In the genomic region with DNA sequence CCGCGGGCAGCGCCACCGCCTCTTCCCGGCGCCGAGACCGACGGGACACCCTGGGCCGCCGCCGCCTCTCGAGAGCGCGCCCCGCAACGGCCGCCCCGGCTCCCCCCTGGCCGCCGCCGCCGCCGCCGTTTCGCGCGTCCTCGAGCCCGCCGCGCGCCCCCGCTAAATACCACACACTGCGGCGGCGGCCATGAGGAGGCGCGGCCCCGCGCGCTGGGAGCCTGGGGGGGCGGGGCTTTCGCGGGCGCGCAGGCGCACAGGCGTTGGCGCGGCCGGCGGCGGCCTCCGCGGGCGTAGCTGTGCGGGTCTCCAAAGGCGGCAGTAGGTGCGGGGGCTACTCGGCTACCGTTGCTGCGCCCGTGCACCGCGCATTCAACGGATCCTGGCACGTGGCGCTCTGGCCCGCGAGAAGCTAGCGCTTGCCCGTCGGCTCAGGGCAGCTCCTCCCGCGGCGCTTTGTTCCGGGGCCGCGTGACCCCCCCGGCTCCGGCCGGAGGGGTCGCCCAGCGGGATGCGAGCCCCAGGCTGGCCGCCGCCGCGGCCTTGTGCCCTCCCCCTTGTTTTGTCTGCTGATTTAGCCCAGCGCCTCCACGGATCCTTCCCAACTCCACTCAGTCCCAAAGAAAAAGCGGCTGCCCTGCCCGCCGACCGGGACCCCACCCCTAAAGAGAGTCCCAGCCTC, we compare ENCODE assay signal across 8 cellular contexts. TPM values are rescaled to one million over a fixed set of nuclear protein-coding genes. Genes with fewer than 3 reads are reported as not detected.
DNase-seq lines count a peak whose midpoint lies in the region; ATAC-seq and TF ChIP-seq lines count a peak whose summit lies in the region.

A gene with protein sequence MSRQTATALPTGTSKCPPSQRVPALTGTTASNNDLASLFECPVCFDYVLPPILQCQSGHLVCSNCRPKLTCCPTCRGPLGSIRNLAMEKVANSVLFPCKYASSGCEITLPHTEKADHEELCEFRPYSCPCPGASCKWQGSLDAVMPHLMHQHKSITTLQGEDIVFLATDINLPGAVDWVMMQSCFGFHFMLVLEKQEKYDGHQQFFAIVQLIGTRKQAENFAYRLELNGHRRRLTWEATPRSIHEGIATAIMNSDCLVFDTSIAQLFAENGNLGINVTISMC (minus strand): TSS at position 142 of the 682 bp plus-strand sequence. CDS start 22,985 bp downstream, outside the sequence.

- H3K4me3 Mint-ChIP-seq in osteocyte (ENCODE audit: unreplicated experiment): peak within 1 kb of the TSS; percentile 90

- H3K27ac ChIP-seq in KOPT-K1 (ENCODE audit: low read depth, low read length, poor library complexity, severe bottlenecking): peak within 1 kb of the TSS; percentile 77
- peak within 1 kb of the TSS; percentile 85 to 93 for H3K27ac ChIP-seq in thoracic aorta

- no peaks in the 10 kb centered on the region for H3K9me3 ChIP-seq in KOPT-K1 (ENCODE audit: insufficient read depth, low read length, poor library complexity, severe bottlenecking)
- H3K9me3 ChIP-seq in thoracic aorta: no peaks in the 10 kb centered on the region

- peak within 1 kb of the TSS; percentile 92 for H3K4me3 ChIP-seq in thoracic aorta

- peak; percentile 63 for ATAC-seq in GM21737 (IDR thresholded peaks at IDR 0.05; ENCODE audit: unreplicated experiment)
- peak; percentile 67 for ATAC-seq in SK-N-SH treated with all-trans-retinoic acid at 6 μM for 48 hours
- ATAC-seq in thoracic aorta (ENCODE audit: insufficient number of reproducible peaks, low FRiP score, low read depth): peak; percentile 83

- H3K4me1 Mint-ChIP-seq in osteocyte (ENCODE audit: unreplicated experiment): peaks cover 40% of the 10 kb centered on the region

- no peaks in the 10 kb centered on the region for H3K36me3 Mint-ChIP-seq in osteocyte (ENCODE audit: unreplicated experiment)

- DNase-seq in ELR (ENCODE audit: low read depth) (peak; percentile 85), glomerular visceral epithelial cell (ENCODE audit: extremely low spot score) (peak; percentile 84), osteocyte (ENCODE audit: extremely low spot score, unreplicated experiment) (peak; percentile 95), thoracic aorta (ENCODE audit: low spot score) (no peak)
- peak; percentile 89 for DNase-seq in activated naive CD4-positive, alpha-beta T cell treated with anti-CD3 and anti-CD28 coated beads, Interleukin-2, amount 50 U/mL, for 16 hours

- H3K36me3 ChIP-seq in KOPT-K1 (ENCODE audit: insufficient read depth, low read length) (no peaks in the 10 kb centered on the region), thoracic aorta (no peaks in the 10 kb centered on the region)

- H3K27me3 ChIP-seq in thoracic aorta (replicated peaks; ENCODE audit: insufficient read depth): no peaks in the 10 kb centered on the region

- no peaks in the 10 kb centered on the region for H3K9me3 Mint-ChIP-seq in osteocyte (ENCODE audit: unreplicated experiment)

- TF ChIP-seq CTCF in osteocyte (IDR thresholded peaks at IDR 0.05) (no peak), thoracic aorta (IDR thresholded peaks at IDR 0.05) (no peak)

- H3K27ac Mint-ChIP-seq in osteocyte (ENCODE audit: unreplicated experiment): peak within 1 kb of the TSS; percentile 95

- peaks cover 23 to 51% of the 10 kb centered on the region in 2 donors for H3K4me1 ChIP-seq in thoracic aorta (ENCODE audit: control insufficient read depth in 1 of 2, low read depth in 2 of 2)

- no peaks in the 10 kb centered on the region for H3K27me3 Mint-ChIP-seq in osteocyte (ENCODE audit: unreplicated experiment)

TF ChIP-seq in SK-N-SH treated with all-trans-retinoic acid at 6 μM for 48 hours, 23 proteins besides CTCF, POLR2A, EP300 and RAD21:
- TF ChIP-seq PPARA (CRISPR knock-in tag; IDR thresholded peaks at IDR 0.05; ENCODE audit: borderline replicate concordance) (no peak), SNAI2 (CRISPR knock-in tag; IDR thresholded peaks at IDR 0.05) (0 out of 2 replicates have a peak, but pooled peaks have one; percentile 71), ZC3H10 (CRISPR knock-in tag; IDR thresholded peaks at IDR 0.05) (peak; percentile 65; the same call in 1 of the 2 replicates), ARNTL (CRISPR knock-in tag; IDR thresholded peaks at IDR 0.05; ENCODE audit: borderline replicate concordance, low read depth) (no peak), PATZ1 (CRISPR knock-in tag; IDR thresholded peaks at IDR 0.05; ENCODE audit: borderline replicate concordance) (peak; percentile 70), TSHZ2 (CRISPR knock-in tag; IDR thresholded peaks at IDR 0.05) (peak; percentile 57)
TF ChIP-seq in SK-N-SH treated with all-trans-retinoic acid at 6 μM for 48 hours: peak in this region for 4.

RNA-seq across cellular contexts. Expression of the gene that starts here (rescaled TPM):
- total RNA-seq in osteocyte (29.4 and 32.2 TPM in 2 replicates), thoracic aorta (10 to 100 TPM; 28.2 to 40.8 TPM)
